Comparison of ENCODE assay signal across 17 cellular contexts in genomic region chr3:184449161-184449515, GRCh38.
"Had no signal": no experiment of that assay in that cellular context is flagged by ENCODE, and none has a peak within 500 bp of the region (broad histone marks: within the 10 kb centered on the region; RNA-seq: fewer than 3 reads in every experiment).

No MANE protein-coding gene starts in this region.

- H3K27me3 ChIP-seq: left lung, tibial nerve, uterus had no signal

- H3K9me3 ChIP-seq: heart left ventricle, left lung, mucosa of descending colon, psoas muscle, tibial nerve, uterus had no signal

- H3K4me3 ChIP-seq: heart left ventricle, left lung, mucosa of descending colon, psoas muscle, skin epidermis, tibial nerve, uterus had no signal

- H3K4me1 ChIP-seq: heart left ventricle, left lung, psoas muscle, tibial nerve, uterus had no signal

- H3K36me3 ChIP-seq: heart left ventricle, left lung, tibial nerve, uterus had no signal

- DNase-seq: activated CD4-positive, alpha-beta T cell treated with anti-CD3 and anti-CD28 coated beads for 48 hours; activated CD8-positive, alpha-beta T cell treated with anti-CD3 and anti-CD28 coated beads for 36 hours; activated naive CD4-positive, alpha-beta T cell treated with Interleukin-2 at 50 U/mL for 16 hours; activated T-cell treated with anti-CD3 and anti-CD28 coated beads, Interleukin-2, amount 50 U/mL, for 24 hours; cerebellar nuclear complex; effector memory CD4-positive, alpha-beta T cell; heart left ventricle; mucosa of descending colon; naive B cell; psoas muscle; right cardiac atrium; stimulated activated naive CD8-positive, alpha-beta T cell treated with anti-CD3 and anti-CD28 coated beads, Interleukin-15, Interleukin-2, amounts not matched to agents 100 U/mL and 50 U/mL, for 24 hours; uterus had no signal

- H3K27ac ChIP-seq: heart left ventricle, psoas muscle, tibial nerve had no signal

- ATAC-seq: activated CD8-positive, alpha-beta T cell treated with anti-CD3 and anti-CD28 coated beads for 36 hours; mucosa of descending colon; psoas muscle; stimulated activated naive CD8-positive, alpha-beta T cell treated with anti-CD3 and anti-CD28 coated beads, Interleukin-15, Interleukin-2, amounts not matched to agents 100 U/mL and 50 U/mL, for 24 hours; WTC11 had no signal
